ENCODE assay signal across 16 cellular contexts in the genomic region with DNA sequence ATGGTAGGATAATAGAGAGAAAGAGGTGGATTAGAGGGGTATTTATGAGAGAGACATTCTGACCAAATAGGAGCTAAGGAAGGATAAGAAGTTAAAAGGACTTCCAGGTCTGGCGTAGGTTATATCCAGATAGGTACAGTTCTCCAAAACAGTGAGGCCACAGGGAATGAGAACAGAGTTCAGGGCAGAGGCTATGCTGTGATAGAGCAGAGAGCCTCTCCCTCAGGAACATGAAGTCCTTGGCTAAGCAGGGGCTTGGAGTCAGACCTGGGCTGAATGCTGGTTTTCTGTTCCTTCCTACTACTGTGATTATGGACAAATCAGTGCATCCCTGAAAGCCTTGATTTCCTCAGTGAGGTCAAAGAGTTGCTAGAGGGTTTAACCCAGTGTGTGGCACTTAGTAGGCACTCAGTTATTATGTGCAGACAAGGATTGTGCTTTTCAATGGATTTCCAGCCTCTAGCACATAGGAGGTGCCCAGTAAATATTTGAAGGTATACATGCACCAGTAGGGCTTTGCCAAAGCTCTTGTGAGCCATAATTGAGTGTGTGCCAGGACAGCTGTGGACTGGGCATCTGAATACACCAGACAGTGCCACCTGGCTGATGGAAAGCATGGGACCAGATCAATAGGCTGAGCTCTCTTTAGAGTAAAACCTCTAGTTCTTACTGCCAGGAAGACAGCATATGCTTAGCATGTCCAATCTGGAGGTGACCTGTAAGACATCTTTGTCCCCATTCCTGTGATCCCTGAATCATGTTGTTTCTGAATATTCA.
DNase-seq lines count a peak whose midpoint lies in the region; ATAC-seq and TF ChIP-seq lines count a peak whose summit lies in the region.
"Had no signal": no experiment of that assay in that cellular context is flagged by ENCODE, and none has a peak within 500 bp of the region (broad histone marks: within the 10 kb centered on the region; RNA-seq: fewer than 3 reads in every experiment).

No MANE protein-coding gene starts in this region.

- no peaks in the 10 kb centered on the region for H4K20me1 ChIP-seq in PC-3 (ENCODE audit: low read length)

- no peaks in the 10 kb centered on the region for H3F3A ChIP-seq in PC-3 (ENCODE audit: low read length, unreplicated experiment)

- CTCF ChIA-PET in PC-3 (lab: Charles Lee), result no interaction called here

- ATAC-seq in PC-3, result peak; percentile 64
- peak; percentile 64 for ATAC-seq in left colon
- ATAC-seq in GM21528 (IDR thresholded peaks at IDR 0.05; ENCODE audit: low FRiP score, unreplicated experiment), result no peak
- no peak for ATAC-seq in GM18519 (IDR thresholded peaks at IDR 0.05; ENCODE audit: low FRiP score, unreplicated experiment)
- ATAC-seq: activated CD4-positive, alpha-beta T cell treated with anti-CD3 and anti-CD28 coated beads for 36 hours had no signal

- no peaks in the 10 kb centered on the region for H3K9me2 ChIP-seq in PC-3 (replicated peaks; ENCODE audit: low read length)

- no peaks in the 10 kb centered on the region for H3K79me2 ChIP-seq in PC-3 (ENCODE audit: low read length)

- TF ChIP-seq CTCF in LNCAP (IDR thresholded peaks at IDR 0.05) (peak; percentile 48; the same call in 1 of the 2 replicates), PC-3 (conservative IDR thresholded peaks at IDR 0.05; ENCODE audit: low read depth, low read length) (0 out of 2 replicates have a peak, but pooled peaks have one; percentile 11), colonic mucosa (IDR thresholded peaks at IDR 0.05) (no peak)

- H3K4me1 ChIP-seq in PC-3 (ENCODE audit: insufficient read depth, low read length) (no peaks in the 10 kb centered on the region), colonic mucosa (no peaks in the 10 kb centered on the region)
- H3K4me1 ChIP-seq: suprapubic skin had no signal

- no peak overlapping the region for H3K27ac ChIP-seq in PC-3 (ENCODE audit: low read length)
- no peak overlapping the region for H3K27ac ChIP-seq in colonic mucosa
- H3K27ac ChIP-seq: suprapubic skin had no signal

- POLR2A ChIA-PET in PC-3 (lab: Charles Lee; ENCODE audit: unreplicated experiment), result no interaction called here

- intact Hi-C loops in PC-3 (cut with micrococcal nuclease) (no loop called here), left colon (cut with DNase I, micrococcal nuclease) (no loop called here), colonic mucosa (cut with DNase I) (no loop called here)

- no peak overlapping the region for H2AFZ ChIP-seq in PC-3 (ENCODE audit: low read length)

- H3K9ac ChIP-seq in PC-3 (ENCODE audit: low read length) (no peak overlapping the region), colonic mucosa (ENCODE audit: low read depth in 2 of 2, low read length in 2 of 2) (no peak overlapping the region)

- H3K4me3 ChIP-seq in PC-3 (ENCODE audit: low read length) (no peak overlapping the region), colonic mucosa (no peak overlapping the region)
- H3K4me3 ChIP-seq: suprapubic skin had no signal

- no TSS peak for BruUV-seq in PC-3 (replicated peaks; lab: Mats Ljungman, UMichigan)

- peaks cover 27% of the 10 kb centered on the region for H3K36me3 ChIP-seq in PC-3 (ENCODE audit: low read depth, low read length)
- H3K36me3 ChIP-seq in colonic mucosa, result no peaks in the 10 kb centered on the region

- H3K27me3 ChIP-seq in PC-3 (ENCODE audit: low read length) (no peaks in the 10 kb centered on the region), colonic mucosa (no peaks in the 10 kb centered on the region)
- H3K27me3 ChIP-seq: suprapubic skin had no signal

- H3K9me3 ChIP-seq in PC-3 (ENCODE audit: low read length) (no peaks in the 10 kb centered on the region), colonic mucosa (no peaks in the 10 kb centered on the region)
- H3K9me3 ChIP-seq: suprapubic skin had no signal

- peak; percentile 32 for DNase-seq in DMS153 treated with DMSO at 0.1 percent for 48 hours (lab: John Stamatoyannopoulos, UW; ENCODE audit: unreplicated experiment)
- DNase-seq in PC-3, result peak; percentile 28
- DNase-seq in left colon, result no peak
- no peak for DNase-seq in colonic mucosa
- DNase-seq: activated CD4-positive, alpha-beta T cell treated with anti-CD3 and anti-CD28 coated beads for 36 hours; activated naive CD8-positive, alpha-beta T cell treated with anti-CD3 and anti-CD28 coated beads, Interleukin-2, amount 10 ng/mL, durations not matched to agents 7 days and 5 days; CD4-positive, alpha-beta T cell; cortex of kidney; DND-41; MM.1S; NK-92 treated with Interleukin-12 subunit alpha and Interleukin-12 subunit beta, amount 100 ng/mL, for 24 hours; T-helper 9 cell had no signal

- H3K4me2 ChIP-seq in PC-3 (ENCODE audit: low read length), result no peak overlapping the region

Comparison
In these comparisons a context has a peak if more than half of its experiments do, and no peak if none do; other contexts are left out.
1. DNase-seq: peak in DMS153 treated with DMSO at 0.1 percent for 48 hours (single experiment) and PC-3 (single experiment); none in left colon (0 of 2) and colonic mucosa (single experiment).
2. ATAC-seq: peak in PC-3 (single experiment) and left colon (single experiment); none in GM21528 (single experiment) and GM18519 (single experiment).